In genomic region chr6:30626484-30627366, GRCh38 we compare ENCODE assay signal across 1 cellular context.
TF ChIP-seq lines count a peak whose summit lies in the region.

TSS of gene ATAT1 (plus strand) at chr6:30626874.

TF ChIP-seq in HepG2, 621 proteins besides CTCF, POLR2A, EP300 and RAD21 (continued from another document and continues in another):
- TF ChIP-seq, protein P1, sequence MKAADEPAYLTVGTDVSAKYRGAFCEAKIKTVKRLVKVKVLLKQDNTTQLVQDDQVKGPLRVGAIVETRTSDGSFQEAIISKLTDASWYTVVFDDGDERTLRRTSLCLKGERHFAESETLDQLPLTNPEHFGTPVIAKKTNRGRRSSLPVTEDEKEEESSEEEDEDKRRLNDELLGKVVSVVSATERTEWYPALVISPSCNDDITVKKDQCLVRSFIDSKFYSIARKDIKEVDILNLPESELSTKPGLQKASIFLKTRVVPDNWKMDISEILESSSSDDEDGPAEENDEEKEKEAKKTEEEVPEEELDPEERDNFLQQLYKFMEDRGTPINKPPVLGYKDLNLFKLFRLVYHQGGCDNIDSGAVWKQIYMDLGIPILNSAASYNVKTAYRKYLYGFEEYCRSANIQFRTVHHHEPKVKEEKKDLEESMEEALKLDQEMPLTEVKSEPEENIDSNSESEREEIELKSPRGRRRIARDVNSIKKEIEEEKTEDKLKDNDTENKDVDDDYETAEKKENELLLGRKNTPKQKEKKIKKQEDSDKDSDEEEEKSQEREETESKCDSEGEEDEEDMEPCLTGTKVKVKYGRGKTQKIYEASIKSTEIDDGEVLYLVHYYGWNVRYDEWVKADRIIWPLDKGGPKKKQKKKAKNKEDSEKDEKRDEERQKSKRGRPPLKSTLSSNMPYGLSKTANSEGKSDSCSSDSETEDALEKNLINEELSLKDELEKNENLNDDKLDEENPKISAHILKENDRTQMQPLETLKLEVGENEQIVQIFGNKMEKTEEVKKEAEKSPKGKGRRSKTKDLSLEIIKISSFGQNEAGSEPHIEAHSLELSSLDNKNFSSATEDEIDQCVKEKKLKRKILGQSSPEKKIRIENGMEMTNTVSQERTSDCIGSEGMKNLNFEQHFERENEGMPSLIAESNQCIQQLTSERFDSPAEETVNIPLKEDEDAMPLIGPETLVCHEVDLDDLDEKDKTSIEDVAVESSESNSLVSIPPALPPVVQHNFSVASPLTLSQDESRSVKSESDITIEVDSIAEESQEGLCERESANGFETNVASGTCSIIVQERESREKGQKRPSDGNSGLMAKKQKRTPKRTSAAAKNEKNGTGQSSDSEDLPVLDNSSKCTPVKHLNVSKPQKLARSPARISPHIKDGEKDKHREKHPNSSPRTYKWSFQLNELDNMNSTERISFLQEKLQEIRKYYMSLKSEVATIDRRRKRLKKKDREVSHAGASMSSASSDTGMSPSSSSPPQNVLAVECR (CRISPR knock-in tag; IDR thresholded peaks at IDR 0.05; ENCODE audit: borderline replicate concordance), result peak; percentile 99
- TF ChIP-seq TRAFD1 (CRISPR knock-in tag; IDR thresholded peaks at IDR 0.05; ENCODE audit: borderline replicate concordance), result no peak
- TF ChIP-seq CBX2 (IDR thresholded peaks at IDR 0.05; ENCODE audit: low read depth, low read length), result no peak
- no peak for TF ChIP-seq CBX2 (CRISPR knock-in tag; IDR thresholded peaks at IDR 0.05; ENCODE audit: low read depth)
- no peak for TF ChIP-seq MAFF (IDR thresholded peaks at IDR 0.05; ENCODE audit: low read depth, low read length)
- TF ChIP-seq HMGXB3 (CRISPR knock-in tag; IDR thresholded peaks at IDR 0.05; ENCODE audit: borderline replicate concordance), result no peak; the same call in 1 of the 2 replicates
- TF ChIP-seq, protein P2, sequence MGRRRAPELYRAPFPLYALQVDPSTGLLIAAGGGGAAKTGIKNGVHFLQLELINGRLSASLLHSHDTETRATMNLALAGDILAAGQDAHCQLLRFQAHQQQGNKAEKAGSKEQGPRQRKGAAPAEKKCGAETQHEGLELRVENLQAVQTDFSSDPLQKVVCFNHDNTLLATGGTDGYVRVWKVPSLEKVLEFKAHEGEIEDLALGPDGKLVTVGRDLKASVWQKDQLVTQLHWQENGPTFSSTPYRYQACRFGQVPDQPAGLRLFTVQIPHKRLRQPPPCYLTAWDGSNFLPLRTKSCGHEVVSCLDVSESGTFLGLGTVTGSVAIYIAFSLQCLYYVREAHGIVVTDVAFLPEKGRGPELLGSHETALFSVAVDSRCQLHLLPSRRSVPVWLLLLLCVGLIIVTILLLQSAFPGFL (CRISPR knock-in tag; IDR thresholded peaks at IDR 0.05), result no peak
- peak; percentile 63 for TF ChIP-seq SRY (CRISPR knock-in tag; IDR thresholded peaks at IDR 0.05)
- no peak for TF ChIP-seq ZNF30 (CRISPR knock-in tag; IDR thresholded peaks at IDR 0.05)
- peak; percentile 88 for TF ChIP-seq ZMYM4 (CRISPR knock-in tag; IDR thresholded peaks at IDR 0.05)
- TF ChIP-seq ZNF326 (CRISPR knock-in tag; IDR thresholded peaks at IDR 0.05; ENCODE audit: borderline replicate concordance), result no peak
- no peak for TF ChIP-seq CENPX (CRISPR knock-in tag; IDR thresholded peaks at IDR 0.05)
- no peak for TF ChIP-seq ZNF564 (CRISPR knock-in tag; IDR thresholded peaks at IDR 0.05)
- no peak; the same call in 1 of the 2 replicates for TF ChIP-seq PAWR (CRISPR knock-in tag; IDR thresholded peaks at IDR 0.05; ENCODE audit: borderline replicate concordance)
- no peak; the same call in 1 of the 2 replicates for TF ChIP-seq GZF1 (CRISPR knock-in tag; IDR thresholded peaks at IDR 0.05)
- TF ChIP-seq ADNP (CRISPR knock-in tag; IDR thresholded peaks at IDR 0.05), result no peak
- TF ChIP-seq, protein P3, sequence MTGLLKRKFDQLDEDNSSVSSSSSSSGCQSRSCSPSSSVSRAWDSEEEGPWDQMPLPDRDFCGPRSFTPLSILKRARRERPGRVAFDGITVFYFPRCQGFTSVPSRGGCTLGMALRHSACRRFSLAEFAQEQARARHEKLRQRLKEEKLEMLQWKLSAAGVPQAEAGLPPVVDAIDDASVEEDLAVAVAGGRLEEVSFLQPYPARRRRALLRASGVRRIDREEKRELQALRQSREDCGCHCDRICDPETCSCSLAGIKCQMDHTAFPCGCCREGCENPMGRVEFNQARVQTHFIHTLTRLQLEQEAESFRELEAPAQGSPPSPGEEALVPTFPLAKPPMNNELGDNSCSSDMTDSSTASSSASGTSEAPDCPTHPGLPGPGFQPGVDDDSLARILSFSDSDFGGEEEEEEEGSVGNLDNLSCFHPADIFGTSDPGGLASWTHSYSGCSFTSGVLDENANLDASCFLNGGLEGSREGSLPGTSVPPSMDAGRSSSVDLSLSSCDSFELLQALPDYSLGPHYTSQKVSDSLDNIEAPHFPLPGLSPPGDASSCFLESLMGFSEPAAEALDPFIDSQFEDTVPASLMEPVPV (CRISPR knock-in tag; IDR thresholded peaks at IDR 0.05), result peak; percentile 75; the same call in 1 of the 2 replicates
- peak; percentile 44 for TF ChIP-seq HDAC2 (CRISPR knock-in tag; IDR thresholded peaks at IDR 0.05)
- peak; percentile 96 for TF ChIP-seq HBP1 (CRISPR knock-in tag; IDR thresholded peaks at IDR 0.05; ENCODE audit: low read depth)
- TF ChIP-seq, protein P4, sequence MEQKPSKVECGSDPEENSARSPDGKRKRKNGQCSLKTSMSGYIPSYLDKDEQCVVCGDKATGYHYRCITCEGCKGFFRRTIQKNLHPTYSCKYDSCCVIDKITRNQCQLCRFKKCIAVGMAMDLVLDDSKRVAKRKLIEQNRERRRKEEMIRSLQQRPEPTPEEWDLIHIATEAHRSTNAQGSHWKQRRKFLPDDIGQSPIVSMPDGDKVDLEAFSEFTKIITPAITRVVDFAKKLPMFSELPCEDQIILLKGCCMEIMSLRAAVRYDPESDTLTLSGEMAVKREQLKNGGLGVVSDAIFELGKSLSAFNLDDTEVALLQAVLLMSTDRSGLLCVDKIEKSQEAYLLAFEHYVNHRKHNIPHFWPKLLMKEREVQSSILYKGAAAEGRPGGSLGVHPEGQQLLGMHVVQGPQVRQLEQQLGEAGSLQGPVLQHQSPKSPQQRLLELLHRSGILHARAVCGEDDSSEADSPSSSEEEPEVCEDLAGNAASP (CRISPR knock-in tag; IDR thresholded peaks at IDR 0.05; ENCODE audit: borderline replicate concordance), result 0 out of 2 replicates have a peak, but pooled peaks have one; percentile 24
- TF ChIP-seq ZBTB7A (CRISPR knock-in tag; IDR thresholded peaks at IDR 0.05), result peak; percentile 33; the same call in 1 of the 2 replicates
- 0 out of 2 replicates have a peak, but pooled peaks have one; percentile 22 for TF ChIP-seq HMG20B (CRISPR knock-in tag; conservative IDR thresholded peaks at IDR 0.05)
- TF ChIP-seq, protein P5, sequence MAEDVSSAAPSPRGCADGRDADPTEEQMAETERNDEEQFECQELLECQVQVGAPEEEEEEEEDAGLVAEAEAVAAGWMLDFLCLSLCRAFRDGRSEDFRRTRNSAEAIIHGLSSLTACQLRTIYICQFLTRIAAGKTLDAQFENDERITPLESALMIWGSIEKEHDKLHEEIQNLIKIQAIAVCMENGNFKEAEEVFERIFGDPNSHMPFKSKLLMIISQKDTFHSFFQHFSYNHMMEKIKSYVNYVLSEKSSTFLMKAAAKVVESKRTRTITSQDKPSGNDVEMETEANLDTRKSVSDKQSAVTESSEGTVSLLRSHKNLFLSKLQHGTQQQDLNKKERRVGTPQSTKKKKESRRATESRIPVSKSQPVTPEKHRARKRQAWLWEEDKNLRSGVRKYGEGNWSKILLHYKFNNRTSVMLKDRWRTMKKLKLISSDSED (CRISPR knock-in tag; IDR thresholded peaks at IDR 0.05), result no peak
- TF ChIP-seq ZNF33A (CRISPR knock-in tag; IDR thresholded peaks at IDR 0.05; ENCODE audit: borderline replicate concordance), result no peak
- no peak for TF ChIP-seq ZNF260 (CRISPR knock-in tag; IDR thresholded peaks at IDR 0.05; ENCODE audit: borderline replicate concordance, low read depth)
- TF ChIP-seq BCL6 (CRISPR knock-in tag; IDR thresholded peaks at IDR 0.05), result peak; percentile 19; the same call in 1 of the 2 replicates
- peak; percentile 34 for TF ChIP-seq MNT (IDR thresholded peaks at IDR 0.05)
- TF ChIP-seq, protein P6, sequence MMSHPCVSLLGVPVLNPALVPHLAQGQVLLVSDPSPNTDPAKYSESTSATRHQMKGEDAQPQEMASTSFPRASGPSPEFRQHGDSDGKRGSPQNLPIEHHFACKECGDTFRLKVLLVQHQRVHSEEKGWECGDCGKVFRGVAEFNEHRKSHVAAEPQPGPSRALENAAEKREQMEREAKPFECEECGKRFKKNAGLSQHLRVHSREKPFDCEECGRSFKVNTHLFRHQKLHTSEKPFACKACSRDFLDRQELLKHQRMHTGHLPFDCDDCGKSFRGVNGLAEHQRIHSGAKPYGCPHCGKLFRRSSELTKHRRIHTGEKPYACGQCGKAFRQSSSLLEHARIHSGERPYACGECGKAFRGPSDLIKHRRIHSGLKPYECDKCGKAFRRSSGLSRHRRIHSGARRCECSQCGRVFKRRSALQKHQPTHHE (CRISPR knock-in tag; IDR thresholded peaks at IDR 0.05; ENCODE audit: borderline replicate concordance), result peak; percentile 74; the same call in 1 of the 2 replicates
- peak; percentile 85; the same call in 1 of the 2 replicates for TF ChIP-seq BCL3 (CRISPR knock-in tag; IDR thresholded peaks at IDR 0.05)
- peak; percentile 42; the same call in 1 of the 2 replicates for TF ChIP-seq ONECUT2 (CRISPR knock-in tag; IDR thresholded peaks at IDR 0.05)
- TF ChIP-seq, protein P7, sequence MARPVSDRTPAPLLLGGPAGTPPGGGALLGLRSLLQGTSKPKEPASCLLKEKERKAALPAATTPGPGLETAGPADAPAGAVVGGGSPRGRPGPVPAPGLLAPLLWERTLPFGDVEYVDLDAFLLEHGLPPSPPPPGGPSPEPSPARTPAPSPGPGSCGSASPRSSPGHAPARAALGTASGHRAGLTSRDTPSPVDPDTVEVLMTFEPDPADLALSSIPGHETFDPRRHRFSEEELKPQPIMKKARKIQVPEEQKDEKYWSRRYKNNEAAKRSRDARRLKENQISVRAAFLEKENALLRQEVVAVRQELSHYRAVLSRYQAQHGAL (CRISPR knock-in tag; IDR thresholded peaks at IDR 0.05; ENCODE audit: not compliant biosample characterization), result no peak
- TF ChIP-seq STAG1 (CRISPR knock-in tag; IDR thresholded peaks at IDR 0.05), result peak; percentile 59
